In genomic region chr2:227461878-227462462, GRCh38 we compare ENCODE assay signal across 12 cellular contexts. TPM values are rescaled to one million over a fixed set of nuclear protein-coding genes. Genes with fewer than 3 reads are reported as not detected.
DNase-seq lines count a peak whose midpoint lies in the region; ATAC-seq and TF ChIP-seq lines count a peak whose summit lies in the region.
"Had no signal": no experiment of that assay in that cellular context is flagged by ENCODE, and none has a peak within 500 bp of the region (broad histone marks: within the 10 kb centered on the region; RNA-seq: fewer than 3 reads in every experiment).

No MANE protein-coding gene starts in this region.

- TF ChIP-seq CTCF in left lung (IDR thresholded peaks at IDR 0.05) (no peak), BE2C (IDR thresholded peaks at IDR 0.05; ENCODE audit: low read depth, low read length) (no peak)

- in situ Hi-C loops in HAP-1 (cut with MboI; ENCODE audit: low sequenced_read_pairs): loop anchor here (25.0 kb wide), 1 partner anchor 325 kb away; no protein-coding TSS in a partner anchor

- peaks cover 12% of the 10 kb centered on the region for H3K36me3 Mint-ChIP-seq in activated naive CD8-positive, alpha-beta T cell treated with anti-CD3 and anti-CD28 coated beads for 36 hours
- H3K36me3 Mint-ChIP-seq: brain had no signal

- intact Hi-C loops in left lung (cut with DNase I): no loop called here

- H3K27ac Mint-ChIP-seq in activated naive CD8-positive, alpha-beta T cell treated with anti-CD3 and anti-CD28 coated beads for 36 hours: peak overlapping the region; percentile 99
- H3K27ac Mint-ChIP-seq: brain had no signal

- DNase-seq in activated naive CD8-positive, alpha-beta T cell treated with anti-CD3 and anti-CD28 coated beads for 36 hours: no peak
- DNase-seq in left lung: no peak
- DNase-seq in BE2C: no peak
- DNase-seq in stimulated activated CD4-positive, alpha-beta T cell treated with anti-CD3 and anti-CD28 coated beads, Interleukin-4, amount 100 ng/mL, for 24 hours: no peak
- no peak for DNase-seq in HAP-1 (ENCODE audit: low spot score in 2 of 2)
- DNase-seq: DMS53, H7 had no signal

- peaks cover 0 to 29% of the 10 kb centered on the region in 2 donors for H3K4me1 ChIP-seq in left lung
- H3K4me1 ChIP-seq in BE2C: peaks cover 4% of the 10 kb centered on the region; the same call in 1 of the 2 replicates
- no peaks in the 10 kb centered on the region for H3K4me1 ChIP-seq in HAP-1
- H3K4me1 ChIP-seq: esophagus muscularis mucosa had no signal

- H3K4me3 Mint-ChIP-seq in activated naive CD8-positive, alpha-beta T cell treated with anti-CD3 and anti-CD28 coated beads for 36 hours: peak overlapping the region; percentile 24
- H3K4me3 Mint-ChIP-seq: brain had no signal

- H3K27me3 Mint-ChIP-seq in activated naive CD8-positive, alpha-beta T cell treated with anti-CD3 and anti-CD28 coated beads for 36 hours: no peaks in the 10 kb centered on the region

- no peak overlapping the region for H3K27ac ChIP-seq in left lung
- H3K27ac ChIP-seq: esophagus muscularis mucosa had no signal

- ATAC-seq in GM18519 (IDR thresholded peaks at IDR 0.05; ENCODE audit: low FRiP score, unreplicated experiment) (peak; percentile 22), GM21367 (IDR thresholded peaks at IDR 0.05; ENCODE audit: unreplicated experiment) (peak; percentile 8), HG03097 (IDR thresholded peaks at IDR 0.05; ENCODE audit: low FRiP score, unreplicated experiment) (peak; percentile 8), left lung (no peak)

- peaks cover 87% of the 10 kb centered on the region for H3K4me1 Mint-ChIP-seq in activated naive CD8-positive, alpha-beta T cell treated with anti-CD3 and anti-CD28 coated beads for 36 hours

- no peaks in the 10 kb centered on the region for H3K36me3 ChIP-seq in left lung
- H3K36me3 ChIP-seq in BE2C: no peaks in the 10 kb centered on the region
- H3K36me3 ChIP-seq in HAP-1 (replicated peaks): no peaks in the 10 kb centered on the region
- H3K36me3 ChIP-seq: esophagus muscularis mucosa had no signal

- no peak overlapping the region for H3K4me3 ChIP-seq in left lung
- no peak overlapping the region for H3K4me3 ChIP-seq in BE2C (ENCODE audit: low read depth, low read length)
- H3K4me3 ChIP-seq in HAP-1: no peak overlapping the region
- H3K4me3 ChIP-seq: esophagus muscularis mucosa had no signal

- no peaks in the 10 kb centered on the region for H3K9me3 Mint-ChIP-seq in activated naive CD8-positive, alpha-beta T cell treated with anti-CD3 and anti-CD28 coated beads for 36 hours
- H3K9me3 Mint-ChIP-seq: brain had no signal

- H3K27me3 ChIP-seq in left lung: no peaks in the 10 kb centered on the region
- H3K27me3 ChIP-seq in BE2C: no peaks in the 10 kb centered on the region
- no peaks in the 10 kb centered on the region for H3K27me3 ChIP-seq in HAP-1 (ENCODE audit: low read depth)
- H3K27me3 ChIP-seq: esophagus muscularis mucosa had no signal

- no peaks in the 10 kb centered on the region for H3K9me3 ChIP-seq in left lung
- no peaks in the 10 kb centered on the region for H3K9me3 ChIP-seq in BE2C
- H3K9me3 ChIP-seq in HAP-1: no peaks in the 10 kb centered on the region
- H3K9me3 ChIP-seq: esophagus muscularis mucosa had no signal

RNA-seq across cellular contexts. Expression of gene AGFG1, which starts 10.0 kb away (rescaled TPM):
- total RNA-seq in activated naive CD8-positive, alpha-beta T cell treated with anti-CD3 and anti-CD28 coated beads for 36 hours: 100 to 1,000 TPM; 151 to 162 TPM
- total RNA-seq in left lung: 100 to 1,000 TPM in 1 of 2 donors, 10 to 100 TPM in 1; 69.8 to 118 TPM
- polyA plus RNA-seq in BE2C (2012; ENCODE audit: insufficient read depth, insufficient read length, low read depth): 56.5 TPM
